9 cellular contexts compared by ENCODE assay signal in the genomic region with DNA sequence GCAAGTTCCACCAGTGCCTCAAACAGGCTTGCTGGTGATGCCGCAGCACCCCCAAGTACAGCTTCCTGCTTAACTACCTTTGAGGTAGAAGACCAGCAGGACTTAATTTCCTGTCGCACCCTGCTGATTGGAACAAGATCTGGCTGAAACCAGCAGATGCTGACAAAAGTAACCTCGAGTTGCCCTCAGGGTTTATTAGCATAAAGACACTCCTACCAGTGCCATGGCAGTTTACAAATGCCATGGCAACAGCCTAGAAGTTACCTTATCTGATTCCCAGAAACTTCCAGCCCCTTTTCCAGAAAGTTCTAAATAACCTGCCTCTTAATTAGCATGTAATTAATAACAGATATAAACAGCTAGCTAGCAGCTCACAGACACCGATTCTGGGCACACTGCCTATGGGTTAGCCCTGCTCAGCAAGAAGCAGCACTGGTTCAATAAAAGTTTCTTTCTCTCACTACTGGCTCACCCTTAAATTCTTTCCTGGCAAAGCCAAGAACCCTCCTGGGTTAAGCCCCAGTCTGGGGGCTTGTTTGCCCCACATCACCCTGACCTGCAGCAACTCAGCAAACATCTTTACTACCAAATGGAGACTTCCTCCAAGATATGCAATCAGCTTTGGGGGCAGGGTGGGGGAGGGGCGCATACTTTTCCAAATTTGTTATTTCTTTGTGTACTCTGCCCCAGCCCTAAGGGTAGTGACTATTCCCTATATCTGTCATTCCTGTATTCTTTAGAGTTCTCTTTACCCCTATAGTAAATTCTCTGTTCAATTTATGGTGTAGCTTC. TPM values are rescaled to one million over a fixed set of nuclear protein-coding genes. Genes with fewer than 3 reads are reported as not detected.
DNase-seq lines count a peak whose midpoint lies in the region; ATAC-seq, FAIRE-seq and TF ChIP-seq lines count a peak whose summit lies in the region.
"Had no signal": no experiment of that assay in that cellular context is flagged by ENCODE, and none has a peak within 500 bp of the region (broad histone marks: within the 10 kb centered on the region; RNA-seq: fewer than 3 reads in every experiment).

No MANE protein-coding gene starts in this region.

- no peak overlapping the region for H3K4me2 ChIP-seq in HepG2 (ENCODE audit: low read depth, low read length)

- H3K27me3 ChIP-seq in adipocyte (replicated peaks; ENCODE audit: control insufficient read depth, insufficient read depth, low read length): no peaks in the 10 kb centered on the region
- no peaks in the 10 kb centered on the region for H3K27me3 ChIP-seq in HepG2 (ENCODE audit: control insufficient read depth in 1 of 2, insufficient read depth in 2 of 2, low read length in 2 of 2)

- H3K27ac ChIP-seq in HepG2 (ENCODE audit: extremely low read length, insufficient read depth, low read length): no peak overlapping the region

- DNase-seq in GM04504 (ENCODE audit: low read depth): peak; percentile 35
- peak; percentile 73 for DNase-seq in NCI-H69 (lab: John Stamatoyannopoulos, UW)
- peak; percentile 45 for DNase-seq in adipocyte (ENCODE audit: low read depth)
- no peak for DNase-seq in HepG2 (ENCODE audit: low spot score)
- DNase-seq in pons (ENCODE audit: low spot score): no peak
- DNase-seq in NCI-H1930 (lab: John Stamatoyannopoulos, UW): no peak
- no peak for DNase-seq in T1000 (lab: John Stamatoyannopoulos, UW)

- no peak overlapping the region for H2AFZ ChIP-seq in HepG2 (ENCODE audit: low read length)

- TF ChIP-seq CTCF in HepG2 (CRISPR knock-in tag; IDR thresholded peaks at IDR 0.05): no peak

- H3K9me3 ChIP-seq in adipocyte (ENCODE audit: control insufficient read depth, low read length) (no peaks in the 10 kb centered on the region), HepG2 (ENCODE audit: low read length) (no peaks in the 10 kb centered on the region)

- POLR2A ChIA-PET in HepG2 (lab: Yijun Ruan, JAX): no interaction called here

- 90% methylated on average over 5 of the region's 5 CpGs for whole genome bisulfite sequencing in HepG2 (ENCODE audit: low lambda C conversion rate)

- no peak overlapping the region for H3K4me3 ChIP-seq in adipocyte (ENCODE audit: low read length)
- H3K4me3 ChIP-seq in HepG2 (replicated peaks in 1 of 3; ENCODE audit: insufficient read depth in 1 of 3, low read depth in 2 of 3, low read length in 3 of 3): no peak overlapping the region

- intact Hi-C loops in HepG2 (cut with micrococcal nuclease; ENCODE audit: unreplicated experiment): no loop called here

- in situ Hi-C loops in HepG2 (cut with HindIII; ENCODE audit: extremely low pct_ligation_motif_present, low pct_unique_long_range_greater_than_20kb): no loop called here

- ATAC-seq in HepG2 (no peak), HG03175 (IDR thresholded peaks at IDR 0.05; ENCODE audit: unreplicated experiment) (no peak)

- CTCF ChIA-PET in HepG2 (lab: Yijun Ruan, JAX; ENCODE audit: low intra/inter-chr PET ratio, low total read pairs): no interaction called here

- H3K9ac ChIP-seq in adipocyte (ENCODE audit: low read length): no peak overlapping the region
- H3K9ac ChIP-seq in HepG2 (ENCODE audit: insufficient read depth, low read depth, low read length): no peak overlapping the region

- H3K79me2 ChIP-seq in HepG2 (ENCODE audit: insufficient read depth, low read length): peaks cover 4% of the 10 kb centered on the region

- no peak for FAIRE-seq in HepG2 (lab: Jason Lieb, UNC)
- FAIRE-seq: HTR-8/SVneo had no signal

- no peak for TF ChIP-seq EP300 in HepG2 (IDR thresholded peaks at IDR 0.05; ENCODE audit: low read depth in 2 of 2, low read length in 2 of 2)
- no peak for TF ChIP-seq EP300 in HepG2 (CRISPR knock-in tag; IDR thresholded peaks at IDR 0.05; ENCODE audit: borderline replicate concordance)

- no peak for TF ChIP-seq RAD21 in HepG2 (CRISPR knock-in tag; IDR thresholded peaks at IDR 0.05)

- H3K36me3 ChIP-seq in adipocyte (ENCODE audit: control insufficient read depth, insufficient read depth, low read length, severe bottlenecking) (no peaks in the 10 kb centered on the region), HepG2 (replicated peaks in 1 of 2; ENCODE audit: control insufficient read depth in 1 of 2, insufficient read depth in 2 of 2, low read length in 2 of 2) (0 out of 5 replicates have a peak, but pooled peaks cover 0 to 4% of the 10 kb centered on the region in 2 experiments)

- TF ChIP-seq POLR2A in HepG2 (IDR thresholded peaks at IDR 0.05; ENCODE audit: insufficient read depth in 1 of 2, low read depth in 2 of 2, low read length in 2 of 2): no peak

- H4K20me1 ChIP-seq in HepG2 (ENCODE audit: insufficient read depth, low read length): 0 out of 2 replicates have a peak, but pooled peaks cover 4% of the 10 kb centered on the region

- H3K4me1 ChIP-seq in adipocyte (ENCODE audit: control insufficient read depth, insufficient read depth, low read length) (peaks cover 26% of the 10 kb centered on the region), HepG2 (ENCODE audit: insufficient read depth, low read length) (peaks cover 55% of the 10 kb centered on the region)

- no TSS peak for BruUV-seq in HepG2 (replicated peaks; lab: Mats Ljungman, UMichigan)

TF ChIP-seq in HepG2, 621 proteins besides CTCF, POLR2A, EP300 and RAD21:
- no peak for TF ChIP-seq MZF1 (CRISPR knock-in tag; IDR thresholded peaks at IDR 0.05; ENCODE audit: borderline replicate concordance)
- 0 out of 2 replicates have a peak, but pooled peaks have one; percentile 18 for TF ChIP-seq RFX3 (CRISPR knock-in tag; IDR thresholded peaks at IDR 0.05)
TF ChIP-seq in HepG2: peak in this region for 1.

RNA-seq across cellular contexts. Expression of gene MAP4, which starts 54.2 kb away (rescaled TPM):
- 33.1 and 63.3 TPM in 2 replicates for total RNA-seq in HepG2 (2016; rRNA removed; fragmentation: Illumina TruSeq; extraction: Trizol)
- total RNA-seq in HepG2 (2016; cell fraction: cytosol; rRNA removed; fragmentation: Illumina TruSeq; extraction: Trizol; ENCODE audit: low read depth): 4.3 and 4.8 TPM in 2 replicates
- total RNA-seq in HepG2 (2016; cell fraction: insoluble cytoplasmic fraction; rRNA removed; fragmentation: Illumina TruSeq; extraction: Trizol): 31.4 and 53.9 TPM in 2 replicates
- total RNA-seq in HepG2 (2016; cell fraction: membrane; rRNA removed; fragmentation: Illumina TruSeq; extraction: Trizol): 15.0 and 16.5 TPM in 2 replicates
- total RNA-seq in HepG2 (2016; cell fraction: nucleus; rRNA removed; fragmentation: Illumina TruSeq; extraction: Trizol): 36.7 and 41.9 TPM in 2 replicates
- polyA plus RNA-seq in HepG2 (2011; rRNA removed): 38.7 and 46.0 TPM in 2 replicates
- 21.5 and 23.3 TPM in 2 replicates for polyA plus RNA-seq in HepG2 (2011; cell fraction: cytosol; rRNA removed)
- polyA plus RNA-seq in HepG2 (2011; cell fraction: nucleus; rRNA removed): 108 and 122 TPM in 2 replicates
- 61.7 and 78.2 TPM in 2 replicates for polyA plus RNA-seq in HepG2 (2012)
- 2.7 and 3.3 TPM in 2 replicates for polyA plus RNA-seq in HepG2 (2016; cell fraction: cytosol; fragmentation: Illumina TruSeq; extraction: Trizol; ENCODE audit: low read depth)
- 52.8 and 70.0 TPM in 2 replicates for polyA plus RNA-seq in HepG2 (2016; cell fraction: insoluble cytoplasmic fraction; fragmentation: Illumina TruSeq; extraction: Trizol; ENCODE audit: low read depth)
- polyA plus RNA-seq in HepG2 (2016; cell fraction: membrane; fragmentation: Illumina TruSeq; extraction: Trizol; ENCODE audit: low read depth): 8.8 and 10.2 TPM in 2 replicates
- 57.0 and 67.2 TPM in 2 replicates for polyA plus RNA-seq in HepG2 (2016; cell fraction: nucleus; fragmentation: Illumina TruSeq; extraction: Trizol; ENCODE audit: insufficient read depth, low read depth)
- 46.4 and 52.1 TPM in 2 replicates for polyA minus RNA-seq in HepG2 (2011; rRNA and poly(A)+ RNA removed; ENCODE audit: low replicate concordance)
- 45.9 and 59.9 TPM in 2 replicates for polyA minus RNA-seq in HepG2 (2011; cell fraction: cytosol; rRNA and poly(A)+ RNA removed)
- polyA minus RNA-seq in HepG2 (2011; cell fraction: nucleus; rRNA and poly(A)+ RNA removed): 54.7 and 70.5 TPM in 2 replicates

Comparison
In these comparisons a context has a peak if more than half of its experiments do, and no peak if none do; other contexts are left out.
1. DNase-seq: peak in GM04504 (single experiment), NCI-H69 (single experiment) and adipocyte (single experiment); none in HepG2 (single experiment), pons (single experiment), NCI-H1930 (0 of 2) and T1000 (single experiment).